ENCODE assay signal across 8 cellular contexts in the genomic region with DNA sequence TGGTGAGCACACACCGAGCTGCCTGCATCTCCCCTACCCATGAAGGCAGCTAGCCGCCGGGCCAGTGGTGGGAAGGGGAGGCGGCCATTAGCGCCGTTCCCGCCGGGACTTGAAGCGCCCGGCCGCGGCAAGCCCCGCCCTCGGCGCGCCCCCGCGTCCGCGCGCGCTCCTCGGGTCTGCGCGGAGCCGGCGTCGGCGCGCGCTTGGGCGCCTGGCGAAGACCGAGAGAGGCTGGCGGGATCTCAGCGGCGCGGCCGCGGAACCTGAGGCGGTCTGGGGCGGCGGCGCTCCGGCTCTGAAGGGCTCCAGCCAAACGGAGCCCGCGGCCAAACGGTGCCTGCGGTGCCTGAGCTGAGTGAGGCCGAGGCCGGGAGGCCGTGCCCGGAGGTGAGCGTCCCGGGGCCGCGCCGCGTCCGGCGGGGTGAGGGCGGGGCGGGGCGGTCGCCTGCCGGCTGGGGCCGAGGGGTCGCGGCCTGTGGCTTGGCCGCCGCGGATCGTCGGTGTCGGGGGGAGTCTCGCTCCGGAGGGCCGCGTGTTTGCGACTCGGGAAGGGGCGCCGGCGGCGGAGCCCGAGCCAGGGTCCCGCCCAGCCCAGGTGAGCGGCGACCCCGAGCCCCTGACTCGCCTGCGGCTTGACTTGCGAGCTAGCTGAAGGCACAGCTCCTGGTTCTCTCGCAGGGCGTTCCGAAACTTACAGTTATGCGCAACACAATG. TPM values are rescaled to one million over a fixed set of nuclear protein-coding genes. Genes with fewer than 3 reads are reported as not detected.
A peak's percentile ranks its signal among the peaks of the same experiment; 100 is the strongest.
DNase-seq lines count a peak whose midpoint lies in the region; ATAC-seq and TF ChIP-seq lines count a peak whose summit lies in the region.

Gene UBXN2A (plus strand): TSS at position 202 of the 714 bp plus-strand sequence. CDS start 17,852 bp downstream, outside the sequence.

- no peak for TF ChIP-seq CTCF in kidney epithelial cell (IDR thresholded peaks at IDR 0.05; ENCODE audit: insufficient read depth, low read length, poor library complexity, severe bottlenecking)

- no peaks in the 10 kb centered on the region for H3K36me3 ChIP-seq in kidney epithelial cell (ENCODE audit: control insufficient read depth, insufficient read depth, low read length)

- H3K4me3 ChIP-seq in kidney epithelial cell (ENCODE audit: low read depth, low read length): peak within 1 kb of the TSS; percentile 55

- ATAC-seq in GM18867 (IDR thresholded peaks at IDR 0.05; ENCODE audit: unreplicated experiment) (peak; percentile 80), HG03066 (IDR thresholded peaks at IDR 0.05; ENCODE audit: low read depth, unreplicated experiment) (peak; percentile 69)

- peak; percentile 90 for DNase-seq in AG08395 (ENCODE audit: low spot score)
- peak; percentile 95 for DNase-seq in NCI-H2227 (lab: John Stamatoyannopoulos, UW; ENCODE audit: unreplicated experiment)
- peak; percentile 47 for DNase-seq in activated CD4-positive, CD25-positive, alpha-beta regulatory T cell treated with anti-CD3 and anti-CD28 coated beads, Interleukin-2, amount 50 U/mL, for 16 hours (ENCODE audit: low read depth, low spot score)
- peak; percentile 74 for DNase-seq in cerebellar cortex (ENCODE audit: low spot score)
- DNase-seq in kidney epithelial cell (ENCODE audit: low read depth): no peak
- peak; percentile 80 for DNase-seq in stimulated activated CD4-positive, alpha-beta T cell treated with anti-CD3 and anti-CD28 coated beads, Interleukin-15, amount 100 ng/mL, for 24 hours

- no peaks in the 10 kb centered on the region for H3K27me3 ChIP-seq in kidney epithelial cell (ENCODE audit: control insufficient read depth, insufficient read depth, low read length)

RNA-seq across cellular contexts. Expression of gene UBXN2A, which starts in this region (rescaled TPM):
- 13.9 and 16.2 TPM in 2 replicates for total RNA-seq in kidney epithelial cell
